24 cellular contexts compared by ENCODE assay signal in the genomic region with DNA sequence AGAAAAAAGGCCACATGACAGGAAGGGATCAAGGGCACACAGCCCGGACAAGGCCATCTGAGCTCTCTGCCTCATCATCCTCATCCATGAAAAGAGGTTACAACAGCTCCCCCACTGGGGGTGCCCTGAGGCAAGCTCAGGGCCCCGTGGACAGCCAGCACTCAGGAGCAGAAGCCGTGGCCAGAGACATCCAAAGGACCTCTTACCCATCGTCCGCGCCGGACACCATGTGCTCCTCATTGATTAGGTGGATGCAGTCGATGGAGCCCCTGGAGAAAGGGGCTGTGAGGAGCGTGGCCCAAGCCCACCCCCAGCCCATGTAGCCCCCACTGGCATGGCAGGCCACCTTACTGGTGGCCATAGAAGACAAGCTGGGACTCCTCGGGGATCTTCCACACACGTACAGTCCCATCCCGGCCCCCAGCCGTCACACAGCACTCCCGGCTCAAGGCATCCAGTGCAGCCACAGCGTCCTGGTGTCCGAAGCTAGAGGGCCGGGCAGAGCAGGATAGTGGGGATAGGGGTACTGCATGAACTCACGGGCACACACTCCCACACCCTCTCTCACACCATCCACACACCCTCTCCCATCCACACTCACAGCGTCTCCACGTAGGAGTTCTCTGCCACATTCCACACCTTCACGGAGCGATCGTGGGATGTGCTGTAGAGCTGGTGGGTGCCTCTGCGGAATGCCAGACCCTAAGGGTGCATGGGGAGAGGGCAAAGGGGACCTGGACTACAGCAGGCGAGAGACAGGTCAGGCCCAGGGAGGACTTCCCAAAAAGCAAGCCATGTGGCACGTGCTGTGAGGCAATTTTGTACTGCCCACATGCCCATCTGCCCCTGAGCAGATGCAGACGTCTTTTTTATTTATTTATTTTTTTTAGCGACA. TPM values are rescaled to one million over a fixed set of nuclear protein-coding genes. Genes with fewer than 3 reads are reported as not detected.
"Had no signal": no experiment of that assay in that cellular context is flagged by ENCODE, and none has a peak within 500 bp of the region (broad histone marks: within the 10 kb centered on the region; RNA-seq: fewer than 3 reads in every experiment).

No MANE protein-coding gene starts in this region.

- H3K27me3 Mint-ChIP-seq: activated naive CD8-positive, alpha-beta T cell treated with anti-CD3 and anti-CD28 coated beads, Interleukin-2, amount 50 U/mL, for 24 hours; brain; central memory CD8-positive, alpha-beta T cell had no signal

- H3K27me3 ChIP-seq: neural progenitor cell, pancreas, tibial nerve had no signal

- DNase-seq: activated CD4-positive, alpha-beta T cell treated with anti-CD3 and anti-CD28 coated beads, Interleukin-2, amount 50 U/mL, for 48 hours; activated naive CD4-positive, alpha-beta T cell treated with anti-CD3 and anti-CD28 coated beads for 36 hours; activated naive CD8-positive, alpha-beta T cell treated with anti-CD3 and anti-CD28 coated beads, Interleukin-2, amount 50 U/mL, for 24 hours; anterior cingulate cortex; cortex of kidney; hypothalamus; islet precursor cell; left colon; pancreas; stimulated activated CD4-positive, alpha-beta T cell treated with anti-CD3 and anti-CD28 coated beads, Interleukin-1b, Interleukin-23, amount 100 ng/mL, for 48 hours; stimulated activated CD8-positive, alpha-beta memory T cell treated with anti-CD3 and anti-CD28 coated beads, Interleukin-4, amount 100 ng/mL, for 48 hours; stimulated activated naive CD4-positive, alpha-beta T cell treated with Interleukin-2 at 50 U/mL for 16 hours; substantia nigra; WERI-Rb-1 had no signal

- ATAC-seq: activated naive CD8-positive, alpha-beta T cell treated with anti-CD3 and anti-CD28 coated beads, Interleukin-2, amount 50 U/mL, for 24 hours; left colon; pancreas had no signal

- H3K9me3 ChIP-seq: pancreas, tibial nerve had no signal

- H3K4me2 ChIP-seq: neural progenitor cell had no signal

- FAIRE-seq: endometrium, frontal cortex, pancreas had no signal

- H3K4me3 ChIP-seq: neural progenitor cell, pancreas, tibial nerve had no signal

- H3K27ac ChIP-seq: neural progenitor cell, pancreas, tibial nerve, WERI-Rb-1 had no signal

- H3K9me3 Mint-ChIP-seq: activated naive CD4-positive, alpha-beta T cell treated with anti-CD3 and anti-CD28 coated beads for 36 hours; activated naive CD8-positive, alpha-beta T cell treated with anti-CD3 and anti-CD28 coated beads, Interleukin-2, amount 50 U/mL, for 24 hours; brain; central memory CD8-positive, alpha-beta T cell; neural progenitor cell had no signal

- H3K27ac Mint-ChIP-seq: activated naive CD4-positive, alpha-beta T cell treated with anti-CD3 and anti-CD28 coated beads for 36 hours; activated naive CD8-positive, alpha-beta T cell treated with anti-CD3 and anti-CD28 coated beads, Interleukin-2, amount 50 U/mL, for 24 hours; brain; neural progenitor cell had no signal

- H3K36me3 ChIP-seq: neural progenitor cell had no signal

- H3K4me3 Mint-ChIP-seq: activated naive CD4-positive, alpha-beta T cell treated with anti-CD3 and anti-CD28 coated beads for 36 hours; activated naive CD8-positive, alpha-beta T cell treated with anti-CD3 and anti-CD28 coated beads, Interleukin-2, amount 50 U/mL, for 24 hours; brain; central memory CD8-positive, alpha-beta T cell; neural progenitor cell had no signal

- H2AFZ ChIP-seq: neural progenitor cell had no signal

- H3K9ac ChIP-seq: neural progenitor cell had no signal

RNA-seq across cellular contexts. Expression of gene GPR62, which starts 19.9 kb away (rescaled TPM):
- total RNA-seq: activated naive CD4-positive, alpha-beta T cell treated with anti-CD3 and anti-CD28 coated beads for 36 hours; left colon; lung microvascular endothelial cell; myocyte; T-helper 2 cell treated with Interferon-gamma antibody and Interleukin-4, amounts not matched to agents 100 ng/mL and 5 ng/mL, for 36 hours had no signal

RNA-seq across cellular contexts. Expression of gene IQCF1, which starts 32.1 kb away (rescaled TPM):
- total RNA-seq: activated naive CD4-positive, alpha-beta T cell treated with anti-CD3 and anti-CD28 coated beads for 36 hours; frontal cortex; left colon; lung microvascular endothelial cell; myocyte; pancreas; T-helper 2 cell treated with Interferon-gamma antibody and Interleukin-4, amounts not matched to agents 100 ng/mL and 5 ng/mL, for 36 hours; tibial nerve had no signal
- polyA plus RNA-seq: esophagus, pancreas had no signal
